In the genomic region with DNA sequence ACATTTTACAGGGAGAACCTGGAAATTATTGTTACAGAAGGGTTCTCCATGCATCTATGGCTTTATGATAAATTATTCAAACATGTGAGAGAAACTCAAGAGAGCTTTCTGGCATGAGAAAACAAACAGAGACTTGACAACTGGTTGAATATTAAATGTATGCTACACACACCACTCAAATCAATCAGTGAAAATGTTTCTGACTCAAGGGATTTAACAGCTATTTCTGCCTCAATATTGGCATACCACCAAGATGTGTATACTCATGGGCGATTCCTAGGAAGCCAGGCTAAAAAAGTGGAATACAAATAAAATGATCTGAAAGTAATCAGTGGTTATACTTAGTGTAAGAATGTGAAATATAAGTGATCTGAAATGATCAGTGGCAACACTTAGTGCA, we compare ENCODE assay signal across 19 cellular contexts. TPM values are rescaled to one million over a fixed set of nuclear protein-coding genes. Genes with fewer than 3 reads are reported as not detected.
A peak's percentile ranks its signal among the peaks of the same experiment; 100 is the strongest.
DNase-seq lines count a peak whose midpoint lies in the region; ATAC-seq, FAIRE-seq and TF ChIP-seq lines count a peak whose summit lies in the region.
"Had no signal": no experiment of that assay in that cellular context is flagged by ENCODE, and none has a peak within 500 bp of the region (broad histone marks: within the 10 kb centered on the region; RNA-seq: fewer than 3 reads in every experiment).

No MANE protein-coding gene starts in this region.

- no peak overlapping the region for H2AFZ ChIP-seq in neural cell (ENCODE audit: low read depth, low read length)

- no peaks in the 10 kb centered on the region for H3F3A ChIP-seq in neural cell (ENCODE audit: insufficient read depth, low read length, poor library complexity, severe bottlenecking)

- no peak overlapping the region for H3K9ac ChIP-seq in BLaER1
- H3K9ac ChIP-seq in endodermal cell (ENCODE audit: extremely low read depth, low read length, poor library complexity, severe bottlenecking) = no peak overlapping the region
- no peak overlapping the region for H3K9ac ChIP-seq in neural cell (ENCODE audit: low read length)
- H3K9ac ChIP-seq: BLaER1 treated with 17β-estradiol and CSF1 and Interleukin-3, amounts not matched to agents 10 nM and 100 nM had no signal

- TF ChIP-seq EP300 in neural cell (conservative IDR thresholded peaks at IDR 0.05; ENCODE audit: poor library complexity, severe bottlenecking) = peak; percentile 69

- DNase-seq in DMS79 treated with DMSO at 0.1 percent for 48 hours (lab: John Stamatoyannopoulos, UW) (peak; percentile 79), endodermal cell (no peak), H54 (ENCODE audit: insufficient read length, low spot score) (no peak), MV-4-11 (lab: John Stamatoyannopoulos, UW) (no peak)
- no peak for DNase-seq in activated effector memory CD4-positive, alpha-beta T cell treated with anti-CD3 and anti-CD28 coated beads, Interleukin-2, amount 50 U/mL, for 16 hours
- DNase-seq: 8988T; AML-193; Calu3; CD4-positive, CD25-positive, alpha-beta regulatory T cell; DMS 273 treated with DMSO at 0.1 percent for 48 hours; GOT3 had no signal

- H3K4me3 Mint-ChIP-seq in endodermal cell = no peak overlapping the region
- H3K4me3 Mint-ChIP-seq: CD4-positive, CD25-positive, alpha-beta regulatory T cell; IgD-negative memory B cell had no signal

- ATAC-seq in GM19035 (IDR thresholded peaks at IDR 0.05; ENCODE audit: unreplicated experiment) = no peak

- no peaks in the 10 kb centered on the region for H3K79me2 ChIP-seq in neural cell (replicated peaks; ENCODE audit: insufficient read depth, low read length)

- TF ChIP-seq RAD21 in neural cell (conservative IDR thresholded peaks at IDR 0.05) = no peak

- no peak for FAIRE-seq in H54 (lab: Jason Lieb, UNC)

- peaks cover under 1% of the 10 kb centered on the region; the same call in 1 of the 2 replicates for H3K4me1 ChIP-seq in BLaER1
- no peaks in the 10 kb centered on the region for H3K4me1 ChIP-seq in endodermal cell (ENCODE audit: control insufficient read depth, insufficient read depth, low read length)
- H3K4me1 ChIP-seq: HAP-1 had no signal

- H3K36me3 ChIP-seq in BLaER1 (no peaks in the 10 kb centered on the region), endodermal cell (ENCODE audit: control insufficient read depth, insufficient read depth, low read length) (no peaks in the 10 kb centered on the region), neural cell (ENCODE audit: insufficient read depth, low read length) (no peaks in the 10 kb centered on the region)
- H3K36me3 ChIP-seq: BLaER1 treated with 17β-estradiol and CSF1 and Interleukin-3, amounts not matched to agents 10 nM and 100 nM; HAP-1 had no signal

- H3K9me2 ChIP-seq in neural cell (ENCODE audit: insufficient read depth, low read length) = no peaks in the 10 kb centered on the region

- H3K4me2 ChIP-seq in BLaER1 (peak overlapping the region; percentile 6; the same call in 1 of the 2 replicates), neural cell (ENCODE audit: low read length) (no peak overlapping the region)

- H3K4me1 Mint-ChIP-seq in endodermal cell = peaks cover 15% of the 10 kb centered on the region
- H3K4me1 Mint-ChIP-seq: CD4-positive, CD25-positive, alpha-beta regulatory T cell; IgD-negative memory B cell had no signal

- no peaks in the 10 kb centered on the region for H3K27me3 ChIP-seq in BLaER1
- H3K27me3 ChIP-seq in endodermal cell (ENCODE audit: control insufficient read depth, insufficient read depth, low read length, poor library complexity, severe bottlenecking) = no peaks in the 10 kb centered on the region
- no peaks in the 10 kb centered on the region for H3K27me3 ChIP-seq in neural cell (ENCODE audit: insufficient read depth, low read depth, low read length)
- H3K27me3 ChIP-seq: BLaER1 treated with 17β-estradiol and CSF1 and Interleukin-3, amounts not matched to agents 10 nM and 100 nM had no signal

- H3K9me3 Mint-ChIP-seq in endodermal cell = peaks cover 6% of the 10 kb centered on the region

- H3K27ac ChIP-seq in BLaER1 = no peak overlapping the region
- H3K27ac ChIP-seq in endodermal cell (ENCODE audit: low read depth, low read length) = no peak overlapping the region
- no peak overlapping the region for H3K27ac ChIP-seq in neural cell (ENCODE audit: low read length)
- H3K27ac ChIP-seq: BLaER1 treated with 17β-estradiol and CSF1 and Interleukin-3, amounts not matched to agents 10 nM and 100 nM had no signal

- no peaks in the 10 kb centered on the region for H3K36me3 Mint-ChIP-seq in endodermal cell (ENCODE audit: low read depth)
- H3K36me3 Mint-ChIP-seq: CD4-positive, CD25-positive, alpha-beta regulatory T cell had no signal

- no peaks in the 10 kb centered on the region for H4K20me1 ChIP-seq in BLaER1
- H4K20me1 ChIP-seq in neural cell (ENCODE audit: insufficient read depth) = no peaks in the 10 kb centered on the region
- H4K20me1 ChIP-seq: BLaER1 treated with 17β-estradiol and CSF1 and Interleukin-3, amounts not matched to agents 10 nM and 100 nM had no signal

- TF ChIP-seq CTCF in endodermal cell (conservative IDR thresholded peaks at IDR 0.05) (no peak), neural cell (IDR thresholded peaks at IDR 0.05; ENCODE audit: poor library complexity, severe bottlenecking) (no peak)

- peak overlapping the region; percentile 52 for H3K27ac Mint-ChIP-seq in endodermal cell
- H3K27ac Mint-ChIP-seq: CD4-positive, CD25-positive, alpha-beta regulatory T cell; IgD-negative memory B cell had no signal

- H3K27me3 Mint-ChIP-seq in endodermal cell (ENCODE audit: insufficient read depth) = peaks cover 2% of the 10 kb centered on the region
- H3K27me3 Mint-ChIP-seq: IgD-negative memory B cell had no signal

- H3K4me3 ChIP-seq in BLaER1 = no peak overlapping the region
- no peak overlapping the region for H3K4me3 ChIP-seq in endodermal cell (ENCODE audit: low read length)
- no peak overlapping the region for H3K4me3 ChIP-seq in neural cell (ENCODE audit: low read length)
- H3K4me3 ChIP-seq: BLaER1 treated with 17β-estradiol and CSF1 and Interleukin-3, amounts not matched to agents 10 nM and 100 nM; HAP-1 had no signal

- 95% methylated on average over 1 of the region's 1 CpG; no CpG with 5 or more reads in 1 of the 2 experiments for WGBS in endodermal cell (ENCODE audit: insufficient coverage in 1 of 2, insufficient read length in 1 of 2), 2 experiments

- TF ChIP-seq POLR2A in H54 (IDR thresholded peaks at IDR 0.05; ENCODE audit: low read depth, low read length) = no peak

- H3K9me3 ChIP-seq in BLaER1 (peaks cover 7% of the 10 kb centered on the region), endodermal cell (ENCODE audit: control insufficient read depth, low read length) (no peaks in the 10 kb centered on the region), neural cell (ENCODE audit: low read length) (no peaks in the 10 kb centered on the region)
- H3K9me3 ChIP-seq: HAP-1 had no signal

TF ChIP-seq in neural cell, 6 proteins besides CTCF, POLR2A, EP300 and RAD21:
- peak; percentile 67 for TF ChIP-seq POLR2AphosphoS5 (IDR thresholded peaks at IDR 0.05)
- TF ChIP-seq, protein P1, sequence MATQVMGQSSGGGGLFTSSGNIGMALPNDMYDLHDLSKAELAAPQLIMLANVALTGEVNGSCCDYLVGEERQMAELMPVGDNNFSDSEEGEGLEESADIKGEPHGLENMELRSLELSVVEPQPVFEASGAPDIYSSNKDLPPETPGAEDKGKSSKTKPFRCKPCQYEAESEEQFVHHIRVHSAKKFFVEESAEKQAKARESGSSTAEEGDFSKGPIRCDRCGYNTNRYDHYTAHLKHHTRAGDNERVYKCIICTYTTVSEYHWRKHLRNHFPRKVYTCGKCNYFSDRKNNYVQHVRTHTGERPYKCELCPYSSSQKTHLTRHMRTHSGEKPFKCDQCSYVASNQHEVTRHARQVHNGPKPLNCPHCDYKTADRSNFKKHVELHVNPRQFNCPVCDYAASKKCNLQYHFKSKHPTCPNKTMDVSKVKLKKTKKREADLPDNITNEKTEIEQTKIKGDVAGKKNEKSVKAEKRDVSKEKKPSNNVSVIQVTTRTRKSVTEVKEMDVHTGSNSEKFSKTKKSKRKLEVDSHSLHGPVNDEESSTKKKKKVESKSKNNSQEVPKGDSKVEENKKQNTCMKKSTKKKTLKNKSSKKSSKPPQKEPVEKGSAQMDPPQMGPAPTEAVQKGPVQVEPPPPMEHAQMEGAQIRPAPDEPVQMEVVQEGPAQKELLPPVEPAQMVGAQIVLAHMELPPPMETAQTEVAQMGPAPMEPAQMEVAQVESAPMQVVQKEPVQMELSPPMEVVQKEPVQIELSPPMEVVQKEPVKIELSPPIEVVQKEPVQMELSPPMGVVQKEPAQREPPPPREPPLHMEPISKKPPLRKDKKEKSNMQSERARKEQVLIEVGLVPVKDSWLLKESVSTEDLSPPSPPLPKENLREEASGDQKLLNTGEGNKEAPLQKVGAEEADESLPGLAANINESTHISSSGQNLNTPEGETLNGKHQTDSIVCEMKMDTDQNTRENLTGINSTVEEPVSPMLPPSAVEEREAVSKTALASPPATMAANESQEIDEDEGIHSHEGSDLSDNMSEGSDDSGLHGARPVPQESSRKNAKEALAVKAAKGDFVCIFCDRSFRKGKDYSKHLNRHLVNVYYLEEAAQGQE (IDR thresholded peaks at IDR 0.05; ENCODE audit: borderline replicate concordance) = no peak

RNA-seq across cellular contexts. Expression of gene OR51T1, which starts 15.8 kb away (rescaled TPM):
- total RNA-seq in endodermal cell = not detected
- not detected for polyA plus RNA-seq in endodermal cell (2013, experiment 1 of 2)
- not detected for polyA plus RNA-seq in endodermal cell (2013, experiment 2 of 2)
- polyA plus RNA-seq in neural cell = not detected in 2 replicates
- not detected in 2 replicates for polyA minus RNA-seq in neural cell
- total RNA-seq: Calu3; CD4-positive, CD25-positive, alpha-beta regulatory T cell; Daoy; HT1080 had no signal
- polyA plus RNA-seq: CD4-positive, CD25-positive, alpha-beta regulatory T cell; IgD-negative memory B cell had no signal

RNA-seq across cellular contexts. Expression of gene OR51S1, which starts 16.8 kb away (rescaled TPM):
- not detected for total RNA-seq in endodermal cell
- polyA plus RNA-seq in endodermal cell (2013, experiment 1 of 2) = not detected
- polyA plus RNA-seq in endodermal cell (2013, experiment 2 of 2) = not detected
- not detected in 2 replicates for polyA plus RNA-seq in neural cell
- polyA minus RNA-seq in neural cell = not detected in 2 replicates
- total RNA-seq: Calu3; CD4-positive, CD25-positive, alpha-beta regulatory T cell; Daoy; HT1080 had no signal
- polyA plus RNA-seq: CD4-positive, CD25-positive, alpha-beta regulatory T cell; IgD-negative memory B cell had no signal

RNA-seq across cellular contexts. Expression of gene OR51A7, which starts 37.7 kb away (rescaled TPM):
- not detected for total RNA-seq in endodermal cell
- not detected for polyA plus RNA-seq in endodermal cell (2013, experiment 1 of 2)
- not detected for polyA plus RNA-seq in endodermal cell (2013, experiment 2 of 2)
- polyA plus RNA-seq in neural cell = not detected in 2 replicates
- not detected in 2 replicates for polyA minus RNA-seq in neural cell
- total RNA-seq: Calu3; CD4-positive, CD25-positive, alpha-beta regulatory T cell; Daoy; HT1080 had no signal
- polyA plus RNA-seq: CD4-positive, CD25-positive, alpha-beta regulatory T cell; IgD-negative memory B cell had no signal

RNA-seq across cellular contexts. Expression of gene OR51F2, which starts 44.7 kb away (rescaled TPM):
- total RNA-seq in endodermal cell = not detected
- not detected for polyA plus RNA-seq in endodermal cell (2013, experiment 1 of 2)
- not detected for polyA plus RNA-seq in endodermal cell (2013, experiment 2 of 2)
- polyA plus RNA-seq in neural cell = not detected in 2 replicates
- polyA minus RNA-seq in neural cell = not detected in 2 replicates
- total RNA-seq: Calu3; CD4-positive, CD25-positive, alpha-beta regulatory T cell; Daoy; HT1080 had no signal
- polyA plus RNA-seq: CD4-positive, CD25-positive, alpha-beta regulatory T cell; IgD-negative memory B cell had no signal

RNA-seq across cellular contexts. Expression of gene OR51G2, which starts 53.3 kb away (rescaled TPM):
- total RNA-seq in endodermal cell = not detected
- not detected for polyA plus RNA-seq in endodermal cell (2013, experiment 1 of 2)
- not detected for polyA plus RNA-seq in endodermal cell (2013, experiment 2 of 2)
- not detected in 2 replicates for polyA plus RNA-seq in neural cell
- polyA minus RNA-seq in neural cell = not detected in 2 replicates
- total RNA-seq: Calu3; CD4-positive, CD25-positive, alpha-beta regulatory T cell; Daoy; HT1080 had no signal
- polyA plus RNA-seq: CD4-positive, CD25-positive, alpha-beta regulatory T cell; IgD-negative memory B cell had no signal
